ENCODE assay signal across 18 cellular contexts in the genomic region with DNA sequence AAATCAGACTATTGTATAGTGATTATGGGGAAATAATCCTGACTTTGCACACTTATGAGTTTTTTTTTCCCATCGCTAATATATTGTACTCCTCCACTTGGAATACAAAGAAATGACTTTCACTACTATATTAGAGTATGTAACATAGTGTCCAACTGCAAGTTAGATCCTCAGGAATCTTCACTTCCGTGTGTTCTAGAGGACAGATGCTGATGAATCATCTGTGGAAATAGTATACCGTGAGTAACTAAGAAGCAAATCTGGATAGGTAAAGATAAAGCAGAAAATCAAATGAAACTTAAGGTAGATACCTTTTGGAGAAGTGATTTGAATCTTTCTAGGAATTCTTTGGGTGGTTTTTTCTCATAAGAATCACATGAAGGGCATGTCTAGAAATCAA. TPM values are rescaled to one million over a fixed set of nuclear protein-coding genes. Genes with fewer than 3 reads are reported as not detected.
DNase-seq lines count a peak whose midpoint lies in the region; ATAC-seq, FAIRE-seq and TF ChIP-seq lines count a peak whose summit lies in the region.
"Had no signal": no experiment of that assay in that cellular context is flagged by ENCODE, and none has a peak within 500 bp of the region (broad histone marks: within the 10 kb centered on the region; RNA-seq: fewer than 3 reads in every experiment).

No MANE protein-coding gene starts in this region.

- DNase-seq in ELR (ENCODE audit: low read depth), result peak; percentile 43
- DNase-seq in LHCN-M2 (ENCODE audit: low read depth), result peak; percentile 61
- peak; percentile 6 for DNase-seq in astrocyte (ENCODE audit: low read depth)
- peak; percentile 15 to 48 for DNase-seq in foreskin fibroblast
- no peak for DNase-seq in HepG2 (ENCODE audit: low spot score)
- no peak for DNase-seq in mucosa of descending colon
- no peak for DNase-seq in right atrium auricular region (ENCODE audit: low spot score)
- no peak for DNase-seq in AG08395 (ENCODE audit: low spot score)
- DNase-seq: AML-193, COR-L47, H9, MM.1S, NCI-H1092 treated with DMSO at 0.1 percent for 48 hours, NCI-H1694, NCI-H524, SHP77 had no signal

- no peaks in the 10 kb centered on the region for H3K79me2 ChIP-seq in astrocyte (ENCODE audit: insufficient read depth, low read length)
- H3K79me2 ChIP-seq in HepG2 (ENCODE audit: insufficient read depth, low read length), result no peaks in the 10 kb centered on the region

- CTCF ChIA-PET in HepG2 (lab: Yijun Ruan, JAX; ENCODE audit: low intra/inter-chr PET ratio, low total read pairs), result no interaction called here

- peak; percentile 62 for FAIRE-seq in astrocyte (lab: Jason Lieb, UNC)
- FAIRE-seq in HepG2 (lab: Jason Lieb, UNC), result no peak

- no peaks in the 10 kb centered on the region for H3K27me3 ChIP-seq in astrocyte (ENCODE audit: insufficient read depth, low read length)
- H3K27me3 ChIP-seq in HepG2 (ENCODE audit: control insufficient read depth in 1 of 2, insufficient read depth in 2 of 2, low read length in 2 of 2), result no peaks in the 10 kb centered on the region
- H3K27me3 ChIP-seq in right atrium auricular region, result no peaks in the 10 kb centered on the region

- no peaks in the 10 kb centered on the region for H3K27me3 Mint-ChIP-seq in astrocyte (ENCODE audit: low read depth, unreplicated experiment)

- no peaks in the 10 kb centered on the region for H3K36me3 Mint-ChIP-seq in astrocyte (ENCODE audit: low read depth, unreplicated experiment)
- H3K36me3 Mint-ChIP-seq: CD14-positive monocyte had no signal

- TF ChIP-seq EP300 in HepG2 (IDR thresholded peaks at IDR 0.05; ENCODE audit: low read depth in 2 of 2, low read length in 2 of 2), result no peak
- TF ChIP-seq EP300 in HepG2 (CRISPR knock-in tag; IDR thresholded peaks at IDR 0.05; ENCODE audit: borderline replicate concordance), result no peak

- H4K20me1 ChIP-seq in astrocyte (ENCODE audit: insufficient read depth, low read length) (no peaks in the 10 kb centered on the region), HepG2 (ENCODE audit: insufficient read depth, low read length) (no peaks in the 10 kb centered on the region)

- no peak overlapping the region for H3K27ac Mint-ChIP-seq in astrocyte (ENCODE audit: unreplicated experiment)
- H3K27ac Mint-ChIP-seq: CD14-positive monocyte, H9 had no signal

- TF ChIP-seq RAD21 in HepG2 (CRISPR knock-in tag; IDR thresholded peaks at IDR 0.05), result no peak

- in situ Hi-C loops in HepG2 (cut with HindIII; ENCODE audit: extremely low pct_ligation_motif_present, low pct_unique_long_range_greater_than_20kb), result no loop called here

- no peak for ATAC-seq in HepG2
- no peak for ATAC-seq in mucosa of descending colon
- ATAC-seq: Panc1 had no signal

- BruUV-seq in HepG2 (replicated peaks; lab: Mats Ljungman, UMichigan), result no TSS peak

- no peak overlapping the region for H3K4me3 Mint-ChIP-seq in astrocyte (ENCODE audit: unreplicated experiment)
- H3K4me3 Mint-ChIP-seq: CD14-positive monocyte, H9 had no signal

- H3K4me1 ChIP-seq in astrocyte (ENCODE audit: insufficient read depth, low read length) (no peaks in the 10 kb centered on the region), HepG2 (ENCODE audit: insufficient read depth, low read length) (no peaks in the 10 kb centered on the region), mucosa of descending colon (ENCODE audit: low read depth) (no peaks in the 10 kb centered on the region), right atrium auricular region (no peaks in the 10 kb centered on the region)

- intact Hi-C loops in HepG2 (cut with micrococcal nuclease; ENCODE audit: unreplicated experiment), result no loop called here
- intact Hi-C loops in mucosa of descending colon (cut with DNase I, micrococcal nuclease), result no loop called here

- no peak overlapping the region for H3K9ac ChIP-seq in astrocyte (ENCODE audit: low read length)
- H3K9ac ChIP-seq in HepG2 (ENCODE audit: insufficient read depth, low read depth, low read length), result no peak overlapping the region

- no peaks in the 10 kb centered on the region for H3K36me3 ChIP-seq in astrocyte (ENCODE audit: insufficient read depth, low read length)
- no peaks in the 10 kb centered on the region for H3K36me3 ChIP-seq in HepG2 (replicated peaks in 1 of 2; ENCODE audit: control insufficient read depth in 1 of 2, insufficient read depth in 2 of 2, low read length in 2 of 2)
- no peaks in the 10 kb centered on the region for H3K36me3 ChIP-seq in mucosa of descending colon (ENCODE audit: low read depth)
- no peaks in the 10 kb centered on the region for H3K36me3 ChIP-seq in right atrium auricular region

- no peak overlapping the region for H3K4me3 ChIP-seq in astrocyte (ENCODE audit: insufficient read depth, low read depth, low read length)
- no peak overlapping the region for H3K4me3 ChIP-seq in foreskin fibroblast (ENCODE audit: low read depth in 1 of 2, low read length in 2 of 2)
- H3K4me3 ChIP-seq in HepG2 (replicated peaks in 1 of 3; ENCODE audit: insufficient read depth in 1 of 3, low read depth in 2 of 3, low read length in 3 of 3), result no peak overlapping the region
- H3K4me3 ChIP-seq in mucosa of descending colon, result no peak overlapping the region
- H3K4me3 ChIP-seq in right atrium auricular region, result no peak overlapping the region

- TF ChIP-seq CTCF in astrocyte (IDR thresholded peaks at IDR 0.05; ENCODE audit: insufficient read depth, low read depth, low read length), result no peak
- no peak for TF ChIP-seq CTCF in foreskin fibroblast (IDR thresholded peaks at IDR 0.05; ENCODE audit: low read depth, low read length)
- no peak for TF ChIP-seq CTCF in HepG2 (CRISPR knock-in tag; IDR thresholded peaks at IDR 0.05)
- no peak for TF ChIP-seq CTCF in mucosa of descending colon (IDR thresholded peaks at IDR 0.05)
- no peak for TF ChIP-seq CTCF in right atrium auricular region (IDR thresholded peaks at IDR 0.05)

- no peak overlapping the region for H3K4me2 ChIP-seq in astrocyte (ENCODE audit: low read length)
- no peak overlapping the region for H3K4me2 ChIP-seq in HepG2 (ENCODE audit: low read depth, low read length)

- WGBS in HepG2 (ENCODE audit: low lambda C conversion rate), result 14% methylated on average over 3 of the region's 3 CpGs

- no peak for TF ChIP-seq POLR2A in HepG2 (IDR thresholded peaks at IDR 0.05; ENCODE audit: insufficient read depth in 1 of 2, low read depth in 2 of 2, low read length in 2 of 2)

- no peaks in the 10 kb centered on the region for H3K4me1 Mint-ChIP-seq in astrocyte (ENCODE audit: low read depth, unreplicated experiment)

- H3K9me3 Mint-ChIP-seq in astrocyte (ENCODE audit: unreplicated experiment), result no peaks in the 10 kb centered on the region
- H3K9me3 Mint-ChIP-seq: CD14-positive monocyte, H9 had no signal

- H3K27ac ChIP-seq in astrocyte (ENCODE audit: low read depth, low read length), result no peak overlapping the region
- no peak overlapping the region for H3K27ac ChIP-seq in HepG2 (ENCODE audit: extremely low read length, insufficient read depth, low read length)
- no peak overlapping the region for H3K27ac ChIP-seq in right atrium auricular region

- no peak overlapping the region for H2AFZ ChIP-seq in astrocyte (ENCODE audit: low read depth, low read length)
- H2AFZ ChIP-seq in HepG2 (ENCODE audit: low read length), result no peak overlapping the region

- H3K9me3 ChIP-seq in astrocyte (ENCODE audit: insufficient read depth, low read depth, low read length) (no peaks in the 10 kb centered on the region), HepG2 (ENCODE audit: low read length) (no peaks in the 10 kb centered on the region), mucosa of descending colon (no peaks in the 10 kb centered on the region), right atrium auricular region (no peaks in the 10 kb centered on the region)

- POLR2A ChIA-PET in HepG2 (lab: Yijun Ruan, JAX), result no interaction called here

TF ChIP-seq in HepG2, 621 proteins besides CTCF, POLR2A, EP300 and RAD21 (continues in another document):
- TF ChIP-seq NFATC3 (CRISPR knock-in tag; IDR thresholded peaks at IDR 0.05) (no peak), STAT5B (CRISPR knock-in tag; IDR thresholded peaks at IDR 0.05) (no peak), ZFYVE20 (CRISPR knock-in tag; IDR thresholded peaks at IDR 0.05; ENCODE audit: borderline replicate concordance, low read depth) (no peak), BRCA1 (CRISPR knock-in tag; IDR thresholded peaks at IDR 0.05) (no peak)
- TF ChIP-seq, protein P1, sequence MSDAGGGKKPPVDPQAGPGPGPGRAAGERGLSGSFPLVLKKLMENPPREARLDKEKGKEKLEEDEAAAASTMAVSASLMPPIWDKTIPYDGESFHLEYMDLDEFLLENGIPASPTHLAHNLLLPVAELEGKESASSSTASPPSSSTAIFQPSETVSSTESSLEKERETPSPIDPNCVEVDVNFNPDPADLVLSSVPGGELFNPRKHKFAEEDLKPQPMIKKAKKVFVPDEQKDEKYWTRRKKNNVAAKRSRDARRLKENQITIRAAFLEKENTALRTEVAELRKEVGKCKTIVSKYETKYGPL (CRISPR knock-in tag; IDR thresholded peaks at IDR 0.05), result no peak

RNA-seq across cellular contexts. Expression of a gene that starts 8.3 kb away (rescaled TPM):
- total RNA-seq in LHCN-M2 (2014; rRNA removed) (not detected in 2 replicates), astrocyte (not detected in 2 replicates), HepG2 (2016; rRNA removed; fragmentation: Illumina TruSeq; extraction: Trizol) (not detected in 2 replicates), mucosa of descending colon (not detected), right atrium auricular region (not detected)
- polyA plus RNA-seq in LHCN-M2 (2012), result not detected
- total RNA-seq in HepG2 (2016; cell fraction: cytosol; rRNA removed; fragmentation: Illumina TruSeq; extraction: Trizol; ENCODE audit: low read depth), result not detected in 2 replicates
- not detected in 2 replicates for total RNA-seq in HepG2 (2016; cell fraction: insoluble cytoplasmic fraction; rRNA removed; fragmentation: Illumina TruSeq; extraction: Trizol)
- not detected in 2 replicates for total RNA-seq in HepG2 (2016; cell fraction: membrane; rRNA removed; fragmentation: Illumina TruSeq; extraction: Trizol)
- total RNA-seq in HepG2 (2016; cell fraction: nucleus; rRNA removed; fragmentation: Illumina TruSeq; extraction: Trizol), result not detected in 2 replicates
- not detected in 2 replicates for polyA plus RNA-seq in HepG2 (2011; rRNA removed)
- polyA plus RNA-seq in HepG2 (2011; cell fraction: cytosol; rRNA removed), result not detected in 2 replicates
- not detected in 2 replicates for polyA plus RNA-seq in HepG2 (2011; cell fraction: nucleus; rRNA removed)
- polyA plus RNA-seq in HepG2 (2012), result not detected in 2 replicates
- not detected in 2 replicates for polyA plus RNA-seq in HepG2 (2016; cell fraction: cytosol; fragmentation: Illumina TruSeq; extraction: Trizol; ENCODE audit: low read depth)
- polyA plus RNA-seq in HepG2 (2016; cell fraction: insoluble cytoplasmic fraction; fragmentation: Illumina TruSeq; extraction: Trizol; ENCODE audit: low read depth), result not detected in 2 replicates
- polyA plus RNA-seq in HepG2 (2016; cell fraction: membrane; fragmentation: Illumina TruSeq; extraction: Trizol; ENCODE audit: low read depth), result not detected in 2 replicates
- not detected in 2 replicates for polyA plus RNA-seq in HepG2 (2016; cell fraction: nucleus; fragmentation: Illumina TruSeq; extraction: Trizol; ENCODE audit: insufficient read depth, low read depth)
- not detected in 2 replicates for polyA minus RNA-seq in HepG2 (2011; rRNA and poly(A)+ RNA removed; ENCODE audit: low replicate concordance)
- not detected in 2 replicates for polyA minus RNA-seq in HepG2 (2011; cell fraction: cytosol; rRNA and poly(A)+ RNA removed)
- polyA minus RNA-seq in HepG2 (2011; cell fraction: nucleus; rRNA and poly(A)+ RNA removed), result not detected in 2 replicates
- total RNA-seq: H9 had no signal
- polyA plus RNA-seq: CD14-positive monocyte had no signal

Comparison
In these comparisons a context has a peak if more than half of its experiments do, and no peak if none do; other contexts are left out.
1. DNase-seq: peak in ELR (single experiment), LHCN-M2 (single experiment), astrocyte (single experiment) and foreskin fibroblast (2 of 2); none in HepG2 (single experiment), mucosa of descending colon (0 of 3), right atrium auricular region (single experiment) and AG08395 (single experiment).